In genomic region chr17:58693208-58693607, GRCh38 we compare ENCODE assay signal across 8 cellular contexts. TPM values are rescaled to one million over a fixed set of nuclear protein-coding genes. Genes with fewer than 3 reads are reported as not detected.
DNase-seq lines count a peak whose midpoint lies in the region; ATAC-seq and TF ChIP-seq lines count a peak whose summit lies in the region.

No MANE protein-coding gene starts in this region.

- H3K9me3 ChIP-seq in BE2C (no peaks in the 10 kb centered on the region), IMR-90 (ENCODE audit: control insufficient read depth, insufficient read depth, low read length) (no peaks in the 10 kb centered on the region; the same call in 1 of the 2 replicates)

- peak overlapping the region; percentile 75; the same call in 1 of the 2 replicates for H4K5ac ChIP-seq in IMR-90 (ENCODE audit: low read depth, low read length)

- H3K27ac ChIP-seq in IMR-90 (ENCODE audit: insufficient read depth, low read length) = no peak overlapping the region

- peaks cover 2% of the 10 kb centered on the region; the same call in 1 of the 2 replicates for H3K9me1 ChIP-seq in IMR-90 (ENCODE audit: insufficient read depth, low read length)

- H3K27me3 ChIP-seq in BE2C (no peaks in the 10 kb centered on the region), IMR-90 (ENCODE audit: control insufficient read depth, insufficient read depth, low read length) (no peaks in the 10 kb centered on the region)

- no peak overlapping the region for H2AK9ac ChIP-seq in IMR-90 (replicated peaks; ENCODE audit: low read depth, low read length, poor library complexity)

- H3K36me3 Mint-ChIP-seq in MCF 10A (ENCODE audit: insufficient read depth, unreplicated experiment) (peaks cover 24% of the 10 kb centered on the region), naive B cell (no peaks in the 10 kb centered on the region)

- H3K79me1 ChIP-seq in IMR-90 (ENCODE audit: low read depth in 1 of 2, low read length in 2 of 2) = peaks cover 9 to 32% of the 10 kb centered on the region in 2 experiments

- in situ Hi-C loops in IMR-90 (cut with MboI; ENCODE audit: low sequenced_read_pairs) = no loop called here

- no peak for TF ChIP-seq CTCF in BE2C (IDR thresholded peaks at IDR 0.05; ENCODE audit: low read depth, low read length)
- TF ChIP-seq CTCF in IMR-90 (conservative IDR thresholded peaks at IDR 0.05; ENCODE audit: low read depth, low read length) = no peak
- no peak for TF ChIP-seq CTCF in MCF 10A (IDR thresholded peaks at IDR 0.05; ENCODE audit: unreplicated experiment)

- intact Hi-C loops in IMR-90 (cut with micrococcal nuclease) = loop anchor here (2.0 to 5.0 kb wide), 2 partner anchors 60 to 106 kb away; no protein-coding TSS in a partner anchor
- intact Hi-C loops in MCF 10A (cut with micrococcal nuclease) = loop anchor here (2.0 kb wide), 1 partner anchor 62 kb away; no protein-coding TSS in a partner anchor

- H2BK5ac ChIP-seq in IMR-90 (ENCODE audit: low read depth, low read length, poor library complexity, severe bottlenecking) = peak overlapping the region; percentile 25

- TF ChIP-seq POLR2A in IMR-90 (IDR thresholded peaks at IDR 0.05; ENCODE audit: low read depth, low read length) = no peak

- dilution Hi-C loops in IMR-90 (cut with HindIII; ENCODE audit: low sequenced_read_pairs, unreplicated experiment) = no loop called here

- H3K36me3 ChIP-seq in BE2C = peaks cover 10% of the 10 kb centered on the region
- no peaks in the 10 kb centered on the region for H3K36me3 ChIP-seq in IMR-90 (ENCODE audit: control insufficient read depth, insufficient read depth, low read length)

- POLR2A ChIA-PET in IMR-90 (lab: Charles Lee; ENCODE audit: unreplicated experiment) (no interaction called here), MCF 10A (lab: Yijun Ruan, JAX) (interaction anchor here (0.6 to 3.7 kb wide), 20 partner anchors 8 to 462 kb away, joined by 3 to 55 read pairs (median 4); partner anchors contain the start of genes MTMR4, PRR11, SKA2 and SUPT4H1)

- H3K9me3 Mint-ChIP-seq in MCF 10A (ENCODE audit: unreplicated experiment) (no peaks in the 10 kb centered on the region), naive B cell (peaks cover 0 to 2% (median 0%) of the 10 kb centered on the region in 7 donors)

- peak overlapping the region; percentile 32; the same call in 1 of the 2 replicates for H3K23ac ChIP-seq in IMR-90 (ENCODE audit: low read depth, low read length)

- H3K27ac Mint-ChIP-seq in MCF 10A (ENCODE audit: low read depth, unreplicated experiment) (peak overlapping the region; percentile 91), naive B cell (peak overlapping the region in 5 of 6 donors; percentile 89 to 94 (median 89))

- H3K4ac ChIP-seq in IMR-90 (ENCODE audit: low read depth, low read length) = peak overlapping the region; percentile 37

- no peak overlapping the region for H2BK15ac ChIP-seq in IMR-90 (ENCODE audit: low read depth, low read length)

- BruUV-seq in IMR-90 (replicated peaks; lab: Mats Ljungman, UMichigan) (no TSS peak), MCF 10A (replicated peaks; lab: Mats Ljungman, UMichigan) (no TSS peak)

- H2AFZ ChIP-seq in IMR-90 (replicated peaks; ENCODE audit: low read length, poor library complexity) = no peak overlapping the region

- H2BK20ac ChIP-seq in IMR-90 (ENCODE audit: low read depth, low read length) = no peak overlapping the region

- H3K9ac ChIP-seq in IMR-90 (ENCODE audit: low read depth, low read length) = peak overlapping the region; percentile 65

- H4K91ac ChIP-seq in IMR-90 (ENCODE audit: insufficient read depth, low read depth, low read length) = no peak overlapping the region

- peak overlapping the region; percentile 78 for H3K4me2 ChIP-seq in IMR-90 (ENCODE audit: low read depth, low read length)

- H2AK5ac ChIP-seq in IMR-90 (ENCODE audit: low read depth, low read length) = no peak overlapping the region

- H3K18ac ChIP-seq in IMR-90 (ENCODE audit: low read depth, low read length) = no peak overlapping the region

- no peak for DNase-seq in BE2C
- no peak for DNase-seq in IMR-90
- DNase-seq in MCF 10A (ENCODE audit: unreplicated experiment) = peak; percentile 11
- DNase-seq in naive B cell = no peak
- no peak for DNase-seq in NCI-H345 treated with DMSO at 0.1 percent for 48 hours (lab: John Stamatoyannopoulos, UW; ENCODE audit: unreplicated experiment)
- DNase-seq in HK-2 (ENCODE audit: unreplicated experiment) = no peak
- DNase-seq in SW 1271 (lab: John Stamatoyannopoulos, UW) = no peak

- TF ChIP-seq RAD21 in IMR-90 (IDR thresholded peaks at IDR 0.05; ENCODE audit: low read length) = no peak

- no peaks in the 10 kb centered on the region for H4K20me1 ChIP-seq in IMR-90 (ENCODE audit: insufficient read depth, low read length)

- H4K8ac ChIP-seq in IMR-90 (ENCODE audit: low read depth in 2 of 2, low read length in 2 of 2) = peak overlapping the region; percentile 94 to 100; a peak in 3 of 4 replicates

- no peak overlapping the region; the same call in 1 of the 2 replicates for H3K56ac ChIP-seq in IMR-90 (ENCODE audit: extremely low read depth, insufficient read depth, low read length)

- peak overlapping the region; percentile 62 for H3K4me3 ChIP-seq in BE2C (ENCODE audit: low read depth, low read length)
- H3K4me3 ChIP-seq in IMR-90 (ENCODE audit: insufficient read depth, low read depth, low read length) = peak overlapping the region; percentile 93; the same call in 1 of the 2 replicates

- WGBS in IMR-90 (ENCODE audit: extremely low coverage in 2 of 2, insufficient read length in 1 of 2), 2 experiments = 92% methylated on average over 2 of the region's 8 CpGs; no CpG with 5 or more reads in 1 of the 2 experiments

- H3K4me1 ChIP-seq in BE2C = peaks cover 9% of the 10 kb centered on the region; the same call in 1 of the 2 replicates
- peaks cover 3% of the 10 kb centered on the region for H3K4me1 ChIP-seq in IMR-90 (ENCODE audit: control insufficient read depth, insufficient read depth, low read length)

- H3K27me3 Mint-ChIP-seq in MCF 10A (ENCODE audit: insufficient read depth, unreplicated experiment) (no peaks in the 10 kb centered on the region), naive B cell (no peaks in the 10 kb centered on the region)

- ATAC-seq in IMR-90 (ENCODE audit: low read depth) (no peak), naive B cell (ENCODE audit: low read depth in 2 of 2) (no peak), GM21737 (IDR thresholded peaks at IDR 0.05; ENCODE audit: unreplicated experiment) (no peak)

- H2BK120ac ChIP-seq in IMR-90 (ENCODE audit: low read depth, low read length) = no peak overlapping the region

- CTCF ChIA-PET in IMR-90 (lab: Yijun Ruan, JAX) (interaction anchor here (1.4 kb wide), 1 partner anchor 18 kb away, joined by 3 read pairs; no protein-coding TSS in a partner anchor), MCF 10A (lab: Yijun Ruan, JAX) (interaction anchor here (0.6 to 1.9 kb wide), 8 partner anchors 10 to 843 kb away, joined by 3 to 8 read pairs (median 4); no protein-coding TSS in a partner anchor)

- no peak overlapping the region; the same call in 1 of the 2 replicates for H3K14ac ChIP-seq in IMR-90 (replicated peaks; ENCODE audit: low read depth, low read length)

- H3K4me3 Mint-ChIP-seq in MCF 10A (ENCODE audit: unreplicated experiment) (peak overlapping the region; percentile 97), naive B cell (peak overlapping the region; percentile 93 to 97 (median 95))

- H3K4me1 Mint-ChIP-seq in MCF 10A (ENCODE audit: insufficient read depth, unreplicated experiment) = peaks cover 12% of the 10 kb centered on the region
- peaks cover 18 to 20% (median 19%) of the 10 kb centered on the region in 3 donors for H3K4me1 Mint-ChIP-seq in naive B cell

TF ChIP-seq in IMR-90, 13 proteins besides CTCF, POLR2A, EP300 and RAD21 (continues in another document):
- TF ChIP-seq RFX5 (IDR thresholded peaks at IDR 0.05; ENCODE audit: low read depth, low read length) (no peak), USF2 (IDR thresholded peaks at IDR 0.05; ENCODE audit: low read depth, low read length) (no peak), MXI1 (IDR thresholded peaks at IDR 0.05; ENCODE audit: borderline replicate concordance, low read depth, low read length) (no peak), SMC3 (IDR thresholded peaks at IDR 0.05; ENCODE audit: low read depth, low read length) (no peak), FOS (IDR thresholded peaks at IDR 0.05; ENCODE audit: low read depth, low read length) (no peak), BHLHE40 (IDR thresholded peaks at IDR 0.05; ENCODE audit: low read depth, low read length) (no peak), CEBPB (IDR thresholded peaks at IDR 0.05; ENCODE audit: low read depth, low read length) (no peak), ELK1 (IDR thresholded peaks at IDR 0.05; ENCODE audit: borderline replicate concordance, low read depth, low read length) (no peak)

RNA-seq across cellular contexts. Expression of gene RAD51C, which starts 0.8 kb away (rescaled TPM):
- 27.2 TPM for polyA plus RNA-seq in BE2C (2012; ENCODE audit: insufficient read depth, insufficient read length, low read depth)
- total RNA-seq in IMR-90 (2012; rRNA removed) (21.1 and 28.6 TPM in 2 replicates), MCF 10A (2022) (48.3 and 59.5 TPM in 2 replicates)
- polyA plus RNA-seq in IMR-90 (2012; rRNA removed) (21.4 and 28.3 TPM in 2 replicates), naive B cell (ENCODE audit: low read depth in 6 of 6) (10 to 100 TPM; 44.9 to 96.2 (median 53.0) TPM)
- 4.9 and 5.6 TPM in 2 replicates for polyA plus RNA-seq in IMR-90 (2012; cell fraction: cytosol; rRNA removed)
- polyA plus RNA-seq in IMR-90 (2012; cell fraction: nucleus; rRNA removed; ENCODE audit: low replicate concordance) = 2.0 and 8.6 TPM in 2 replicates

RNA-seq across cellular contexts. Expression of gene TEX14, which starts 1.4 kb away (rescaled TPM):
- polyA plus RNA-seq in BE2C (2012; ENCODE audit: insufficient read depth, insufficient read length, low read depth) = 2.7 TPM
- total RNA-seq in IMR-90 (2012; rRNA removed) (not detected in 2 replicates), MCF 10A (2022) (0.07 TPM in 1 of 2 replicates, not detected in the other)
- polyA plus RNA-seq in IMR-90 (2012; rRNA removed) (not detected in 2 replicates), naive B cell (ENCODE audit: low read depth in 6 of 6) (1 to 10 TPM in 1 of 6 donors, under 1 TPM in 2, not detected in 3; 0.26 to 1.0 (median 0.44) TPM)
- not detected in 2 replicates for polyA plus RNA-seq in IMR-90 (2012; cell fraction: cytosol; rRNA removed)
- 0.01 and 0.02 TPM in 2 replicates for polyA plus RNA-seq in IMR-90 (2012; cell fraction: nucleus; rRNA removed; ENCODE audit: low replicate concordance)
